Comparison of ENCODE assay signal across 9 cellular contexts in the genomic region with DNA sequence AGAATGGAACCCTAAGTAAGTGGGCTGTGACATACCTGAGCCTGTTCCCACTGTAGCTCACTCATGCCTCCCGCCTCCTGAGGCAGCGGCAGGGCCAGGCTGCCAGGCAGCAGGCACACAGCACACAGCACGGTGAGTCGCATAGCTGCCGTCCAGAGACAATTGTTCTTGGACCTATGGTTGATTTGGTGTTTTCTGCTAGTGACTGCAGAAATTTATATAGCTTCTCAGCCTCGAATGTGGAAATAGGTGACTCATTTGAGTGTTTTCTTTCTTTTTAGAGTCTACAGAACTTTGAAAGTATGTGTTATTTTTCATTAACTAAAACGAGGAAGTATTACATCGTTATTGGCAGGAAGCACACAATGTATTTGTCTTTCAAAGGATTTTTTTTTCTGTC. TPM values are rescaled to one million over a fixed set of nuclear protein-coding genes. Genes with fewer than 3 reads are reported as not detected.
DNase-seq lines count a peak whose midpoint lies in the region; ATAC-seq and TF ChIP-seq lines count a peak whose summit lies in the region.
"Had no signal": no experiment of that assay in that cellular context is flagged by ENCODE, and none has a peak within 500 bp of the region (broad histone marks: within the 10 kb centered on the region; RNA-seq: fewer than 3 reads in every experiment).

A gene with protein sequence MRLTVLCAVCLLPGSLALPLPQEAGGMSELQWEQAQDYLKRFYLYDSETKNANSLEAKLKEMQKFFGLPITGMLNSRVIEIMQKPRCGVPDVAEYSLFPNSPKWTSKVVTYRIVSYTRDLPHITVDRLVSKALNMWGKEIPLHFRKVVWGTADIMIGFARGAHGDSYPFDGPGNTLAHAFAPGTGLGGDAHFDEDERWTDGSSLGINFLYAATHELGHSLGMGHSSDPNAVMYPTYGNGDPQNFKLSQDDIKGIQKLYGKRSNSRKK (minus strand): TSS at position 190 of the 400 bp plus-strand sequence. CDS start 47 bp downstream, at position 143.

- H3K27me3 Mint-ChIP-seq in immature natural killer cell (ENCODE audit: low read depth in 3 of 3): peaks cover 0 to 5% (median 5%) of the 10 kb centered on the region in 3 donors

- H3K27ac Mint-ChIP-seq in immature natural killer cell: no peak within 1 kb of the TSS

- no peaks in the 10 kb centered on the region for H3K27me3 ChIP-seq in lower lobe of right lung (ENCODE audit: low read depth)

- TF ChIP-seq CTCF in astrocyte of the cerebellum (IDR thresholded peaks at IDR 0.05; ENCODE audit: low read depth, low read length, missing control alignments) (no peak), lower lobe of right lung (IDR thresholded peaks at IDR 0.05) (no peak)

- intact Hi-C loops in lower lobe of right lung (cut with DNase I): no loop called here

- H3K9me3 Mint-ChIP-seq in immature natural killer cell: no peaks in the 10 kb centered on the region

- H3K27ac ChIP-seq in lower lobe of right lung: no peak within 1 kb of the TSS
- H3K27ac ChIP-seq: VCaP had no signal

- no peaks in the 10 kb centered on the region for H3K9me3 ChIP-seq in lower lobe of right lung

- peak; percentile 72 for DNase-seq in EH (ENCODE audit: low read depth)
- no peak for DNase-seq in astrocyte of the cerebellum (ENCODE audit: low read depth)
- no peak for DNase-seq in lower lobe of right lung
- no peak for DNase-seq in NCI-H345 (lab: John Stamatoyannopoulos, UW)
- DNase-seq in cortex of kidney (lab: John Stamatoyannopoulos, UW): no peak
- DNase-seq in immature natural killer cell: no peak
- no peak for DNase-seq in superior temporal gyrus (ENCODE audit: extremely low spot score)

- no peak within 1 kb of the TSS for H3K4me3 Mint-ChIP-seq in immature natural killer cell

- peaks cover 3% of the 10 kb centered on the region for H3K4me1 ChIP-seq in lower lobe of right lung

- peak; percentile 50 for ATAC-seq in HG03342 (IDR thresholded peaks at IDR 0.05; ENCODE audit: unreplicated experiment)
- ATAC-seq in lower lobe of right lung: peak; percentile 63 to 92

- H3K4me1 Mint-ChIP-seq in immature natural killer cell: no peaks in the 10 kb centered on the region

- H3K4me3 ChIP-seq in astrocyte of the cerebellum (ENCODE audit: low read depth, low read length) (peak within 1 kb of the TSS; percentile 1), lower lobe of right lung (peak within 1 kb of the TSS; percentile 23)

- in situ Hi-C loops in astrocyte of the cerebellum (cut with HindIII; ENCODE audit: low sequenced_read_pairs): no loop called here

- H3K36me3 ChIP-seq in lower lobe of right lung: no peaks in the 10 kb centered on the region

- no peaks in the 10 kb centered on the region for H3K36me3 Mint-ChIP-seq in immature natural killer cell

RNA-seq across cellular contexts. Expression of the gene that starts here (rescaled TPM):
- 7.1 TPM for total RNA-seq in lower lobe of right lung
- not detected for polyA plus RNA-seq in immature natural killer cell
